10 cellular contexts compared by ENCODE assay signal in genomic region chr2:132668189-132668833, GRCh38. TPM values are rescaled to one million over a fixed set of nuclear protein-coding genes. Genes with fewer than 3 reads are reported as not detected.
DNase-seq lines count a peak whose midpoint lies in the region; ATAC-seq and TF ChIP-seq lines count a peak whose summit lies in the region.
"Had no signal": no experiment of that assay in that cellular context is flagged by ENCODE, and none has a peak within 500 bp of the region (broad histone marks: within the 10 kb centered on the region; RNA-seq: fewer than 3 reads in every experiment).

No MANE protein-coding gene starts in this region.

- BruUV-seq in A673 (replicated peaks; lab: Mats Ljungman, UMichigan) = no TSS peak

- DNase-seq in A673 (ENCODE audit: low spot score) = peak; percentile 80
- no peak for DNase-seq in HFFc6
- no peak for DNase-seq in activated B cell treated with CpG ODN at 0.5 μM for 24 hours
- DNase-seq in iris pigment epithelial cell (ENCODE audit: low read depth) = peak; percentile 9
- DNase-seq in cerebellar cortex (ENCODE audit: low spot score) = no peak
- no peak for DNase-seq in GM19240 (ENCODE audit: insufficient read length, low spot score)
- no peak for DNase-seq in activated naive CD8-positive, alpha-beta T cell treated with anti-CD3 and anti-CD28 coated beads for 36 hours
- DNase-seq: activated CD4-positive, alpha-beta T cell treated with anti-CD3 and anti-CD28 coated beads for 36 hours; CD4-positive, alpha-beta memory T cell had no signal

- ATAC-seq in activated B cell treated with CpG ODN at 0.5 μM for 24 hours (ENCODE audit: low read depth) = no peak
- ATAC-seq in HG02763 (IDR thresholded peaks at IDR 0.05; ENCODE audit: unreplicated experiment) = no peak
- ATAC-seq: activated CD4-positive, alpha-beta T cell treated with anti-CD3 and anti-CD28 coated beads for 36 hours had no signal

- H3K4me1 ChIP-seq in A673 (ENCODE audit: insufficient read depth, low read length, poor library complexity, severe bottlenecking) = peaks cover 37% of the 10 kb centered on the region

- H3K4me3 Mint-ChIP-seq in HFFc6 (peak overlapping the region; percentile 66), activated B cell treated with CpG ODN at 0.5 μM for 24 hours (peak overlapping the region; percentile 48)
- H3K4me3 Mint-ChIP-seq in activated naive CD8-positive, alpha-beta T cell treated with anti-CD3 and anti-CD28 coated beads for 36 hours = no peak overlapping the region
- H3K4me3 Mint-ChIP-seq: activated CD4-positive, alpha-beta T cell treated with anti-CD3 and anti-CD28 coated beads for 36 hours had no signal

- H3K36me3 ChIP-seq in A673 (ENCODE audit: insufficient read depth, low read length, poor library complexity, severe bottlenecking) = no peaks in the 10 kb centered on the region

- H3K27ac ChIP-seq in A673 (ENCODE audit: low read depth, low read length, poor library complexity, severe bottlenecking) = no peak overlapping the region

- no peaks in the 10 kb centered on the region for H3K9me3 ChIP-seq in A673 (ENCODE audit: low read depth, low read length, poor library complexity, severe bottlenecking)

- H3K27me3 Mint-ChIP-seq in HFFc6 (ENCODE audit: insufficient read depth) (peaks cover 8% of the 10 kb centered on the region; the same call in 1 of the 2 replicates), activated B cell treated with CpG ODN at 0.5 μM for 24 hours (peaks cover 41% of the 10 kb centered on the region)
- peaks cover 56% of the 10 kb centered on the region for H3K27me3 Mint-ChIP-seq in activated naive CD8-positive, alpha-beta T cell treated with anti-CD3 and anti-CD28 coated beads for 36 hours

- CTCF ChIA-PET in A673 (lab: Charles Lee) = interaction anchor here (1.0 to 1.2 kb wide), 2 partner anchors 121 to 320 kb away, joined by 3 read pairs; no protein-coding TSS in a partner anchor
- CTCF ChIA-PET in activated B cell treated with CpG ODN at 0.5 μM for 24 hours (lab: Charles Lee) = no interaction called here

- H3K4me1 Mint-ChIP-seq in HFFc6 (ENCODE audit: low read depth) (peaks cover 42% of the 10 kb centered on the region), activated B cell treated with CpG ODN at 0.5 μM for 24 hours (peaks cover 8% of the 10 kb centered on the region)
- H3K4me1 Mint-ChIP-seq in activated naive CD8-positive, alpha-beta T cell treated with anti-CD3 and anti-CD28 coated beads for 36 hours = no peaks in the 10 kb centered on the region
- H3K4me1 Mint-ChIP-seq: activated CD4-positive, alpha-beta T cell treated with anti-CD3 and anti-CD28 coated beads for 36 hours had no signal

- TF ChIP-seq CTCF in A673 (conservative IDR thresholded peaks at IDR 0.05; ENCODE audit: low read depth, low read length) (peak; percentile 62), HFFc6 (IDR thresholded peaks at IDR 0.05) (peak; percentile 35; the same call in 1 of the 2 replicates), activated B cell treated with CpG ODN at 0.5 μM for 24 hours (IDR thresholded peaks at IDR 0.05) (no peak)

- no peaks in the 10 kb centered on the region for H3K9me3 Mint-ChIP-seq in HFFc6
- no peaks in the 10 kb centered on the region for H3K9me3 Mint-ChIP-seq in activated B cell treated with CpG ODN at 0.5 μM for 24 hours
- no peaks in the 10 kb centered on the region for H3K9me3 Mint-ChIP-seq in activated naive CD8-positive, alpha-beta T cell treated with anti-CD3 and anti-CD28 coated beads for 36 hours

- peak overlapping the region; percentile 68 for H3K4me3 ChIP-seq in A673 (ENCODE audit: low read depth, low read length, poor library complexity, severe bottlenecking)

- H3K27me3 ChIP-seq in A673 (replicated peaks; ENCODE audit: insufficient read depth, low read depth, low read length, poor library complexity) = no peaks in the 10 kb centered on the region

- H3K36me3 Mint-ChIP-seq in HFFc6 (ENCODE audit: low read depth) (no peaks in the 10 kb centered on the region), activated B cell treated with CpG ODN at 0.5 μM for 24 hours (ENCODE audit: low read depth) (no peaks in the 10 kb centered on the region)
- H3K36me3 Mint-ChIP-seq in activated naive CD8-positive, alpha-beta T cell treated with anti-CD3 and anti-CD28 coated beads for 36 hours = peaks cover 3% of the 10 kb centered on the region
- H3K36me3 Mint-ChIP-seq: CD4-positive, alpha-beta memory T cell had no signal

- POLR2A ChIA-PET in A673 (lab: Charles Lee; ENCODE audit: low non-redundant PET) (no interaction called here), activated B cell treated with CpG ODN at 0.5 μM for 24 hours (lab: Charles Lee) (no interaction called here)

- no peak overlapping the region for H3K27ac Mint-ChIP-seq in HFFc6
- H3K27ac Mint-ChIP-seq in activated B cell treated with CpG ODN at 0.5 μM for 24 hours = no peak overlapping the region
- H3K27ac Mint-ChIP-seq in activated naive CD8-positive, alpha-beta T cell treated with anti-CD3 and anti-CD28 coated beads for 36 hours = no peak overlapping the region
- H3K27ac Mint-ChIP-seq: activated CD4-positive, alpha-beta T cell treated with anti-CD3 and anti-CD28 coated beads for 36 hours; CD4-positive, alpha-beta memory T cell had no signal

- intact Hi-C loops in A673 (cut with micrococcal nuclease; ENCODE audit: unreplicated experiment) (loop anchor here (5.0 to 10.0 kb wide), 3 partner anchors 121 to 504 kb away; no protein-coding TSS in a partner anchor), activated B cell treated with CpG ODN at 0.5 μM for 24 hours (cut with micrococcal nuclease) (no loop called here)

RNA-seq across cellular contexts. Expression of gene LYPD1, which starts 1.7 kb away (rescaled TPM):
- total RNA-seq in A673 (2021) = 9.8 and 13.8 TPM in 2 replicates
- total RNA-seq in HFFc6 (2021; fragmentation: NEBNext Ultra II Directional; extraction: Animal tissue kit (Norgen Biotek cat#: 25700)) = 10 to 100 TPM in 2 of 6 experiments, 1 to 10 TPM in 4; 1.5 to 10.3 (median 9.3) TPM
- total RNA-seq in activated B cell treated with CpG ODN at 0.5 μM for 24 hours = not detected in 2 replicates
- total RNA-seq in activated naive CD8-positive, alpha-beta T cell treated with anti-CD3 and anti-CD28 coated beads for 36 hours = not detected
- total RNA-seq: activated CD4-positive, alpha-beta T cell treated with anti-CD3 and anti-CD28 coated beads for 36 hours; CD4-positive, alpha-beta memory T cell had no signal

Comparison
In these comparisons a context has a peak if more than half of its experiments do, and no peak if none do; other contexts are left out.
1. DNase-seq: peak in A673 (single experiment) and iris pigment epithelial cell (single experiment); none in HFFc6 (single experiment), activated B cell treated with CpG ODN at 0.5 μM for 24 hours (single experiment), cerebellar cortex (single experiment), GM19240 (single experiment) and activated naive CD8-positive, alpha-beta T cell treated with anti-CD3 and anti-CD28 coated beads for 36 hours (single experiment).